ENCODE assay signal across 16 cellular contexts in genomic region chr1:94675373-94675772, GRCh38.
"Had no signal": no experiment of that assay in that cellular context is flagged by ENCODE, and none has a peak within 500 bp of the region (broad histone marks: within the 10 kb centered on the region; RNA-seq: fewer than 3 reads in every experiment).

No MANE protein-coding gene starts in this region.

- H3K27ac ChIP-seq: neutrophil, SK-N-MC had no signal

- DNase-seq: activated CD4-positive, alpha-beta T cell treated with anti-CD3 and anti-CD28 coated beads for 4 hours; activated CD8-positive, alpha-beta memory T cell treated with anti-CD3 and anti-CD28 coated beads, Interleukin-2, amount 50 U/mL, for 48 hours; activated CD8-positive, alpha-beta T cell treated with anti-CD3 and anti-CD28 coated beads, Interleukin-2, amount 10 ng/mL, durations not matched to agents 7 days and 5 days; cerebellar nuclear complex; foreskin melanocyte; head of caudate nucleus; islet precursor cell; stimulated activated CD4-positive, alpha-beta T cell treated with anti-CD3 and anti-CD28 coated beads, Interleukin-12 subunit alpha, Interleukin-12 subunit beta, amount 100 ng/mL, for 4 hours; stimulated activated naive CD4-positive, alpha-beta T cell; substantia nigra; T-cell; trophoblast cell had no signal

- H3K27me3 ChIP-seq: neutrophil had no signal

- H3K27me3 Mint-ChIP-seq: brain had no signal

- H3K36me3 ChIP-seq: neutrophil had no signal

- H3K9me3 Mint-ChIP-seq: T-cell had no signal

- H3K4me1 Mint-ChIP-seq: T-cell had no signal

- H3K4me3 ChIP-seq: SK-N-MC had no signal

- ATAC-seq: activated CD8-positive, alpha-beta T cell treated with anti-CD3 and anti-CD28 coated beads, Interleukin-2, amount 10 ng/mL, durations not matched to agents 7 days and 5 days; sciatic nerve; T-cell had no signal

- H3K36me3 Mint-ChIP-seq: brain, T-cell had no signal

- H3K4me3 Mint-ChIP-seq: activated CD8-positive, alpha-beta T cell treated with anti-CD3 and anti-CD28 coated beads, Interleukin-2, amount 10 ng/mL, durations not matched to agents 7 days and 5 days; brain; T-cell had no signal

- H3K27ac Mint-ChIP-seq: activated CD8-positive, alpha-beta T cell treated with anti-CD3 and anti-CD28 coated beads, Interleukin-2, amount 10 ng/mL, durations not matched to agents 7 days and 5 days; brain; T-cell had no signal

- H3K9me3 ChIP-seq: neutrophil had no signal
